ENCODE assay signal across 28 cellular contexts in the genomic region with DNA sequence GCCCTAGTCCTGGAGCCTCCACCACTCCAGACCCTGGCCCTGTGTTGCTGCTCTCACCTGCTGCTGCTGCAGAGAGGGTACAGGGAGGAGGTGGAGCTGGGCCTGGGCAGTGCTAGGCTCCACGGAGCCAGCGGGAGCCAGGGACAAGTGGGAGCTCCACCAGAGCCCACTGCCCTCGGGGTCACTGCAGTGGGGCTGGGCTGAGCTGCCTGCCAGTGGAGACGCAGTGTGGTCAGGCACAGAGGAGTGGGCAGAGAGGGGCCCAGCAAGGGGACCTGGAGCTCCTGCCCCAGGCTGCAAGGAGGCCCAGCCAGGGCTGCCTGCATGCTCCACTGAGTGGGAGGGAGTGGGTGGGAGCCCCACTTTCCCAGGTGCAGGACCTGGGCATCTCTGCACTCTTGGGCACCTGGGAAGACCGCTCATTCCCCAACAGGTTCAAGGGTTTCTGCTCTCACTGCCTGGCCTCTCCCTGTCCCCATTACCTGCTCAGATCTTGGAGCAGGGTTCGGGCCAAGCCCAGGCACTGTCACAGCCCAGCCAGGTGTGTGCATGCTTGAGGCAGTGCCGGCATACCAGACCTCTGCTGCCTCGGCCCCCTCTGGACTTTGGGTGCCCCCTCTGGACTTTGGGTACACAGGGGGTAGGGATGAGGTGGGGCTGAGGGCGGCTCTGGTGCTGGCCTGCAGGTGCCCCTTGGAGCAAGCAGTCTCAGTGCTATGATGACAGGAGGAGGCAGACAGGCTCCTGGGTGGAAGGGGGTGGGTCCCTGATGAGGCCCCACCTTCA.
DNase-seq lines count a peak whose midpoint lies in the region; ATAC-seq, FAIRE-seq and TF ChIP-seq lines count a peak whose summit lies in the region.
"Had no signal": no experiment of that assay in that cellular context is flagged by ENCODE, and none has a peak within 500 bp of the region (broad histone marks: within the 10 kb centered on the region; RNA-seq: fewer than 3 reads in every experiment).

No MANE protein-coding gene starts in this region.

- POLR2A ChIA-PET in H1 (lab: Charles Lee; ENCODE audit: partially characterized antibody) = no interaction called here
- POLR2A ChIA-PET in activated CD4-positive, alpha-beta memory T cell treated with anti-CD3 and anti-CD28 coated beads for 36 hours (lab: Charles Lee) = no interaction called here

- H4K20me1 ChIP-seq in H9 (ENCODE audit: control insufficient read depth, insufficient read depth, insufficient read length) = no peaks in the 10 kb centered on the region
- no peaks in the 10 kb centered on the region for H4K20me1 ChIP-seq in H1 (replicated peaks in 1 of 2; ENCODE audit: control insufficient read depth in 1 of 2, insufficient read depth in 2 of 2, low read length in 2 of 2)
- H4K20me1 ChIP-seq: BLaER1 had no signal

- H3K23ac ChIP-seq in H9 (ENCODE audit: insufficient read length, low read depth, low read length) (no peak overlapping the region), H1 (ENCODE audit: insufficient read length) (no peak overlapping the region)

- H3K4me3 ChIP-seq in H7 (ENCODE audit: insufficient read depth, low read depth, low read length) = no peak overlapping the region
- no peak overlapping the region for H3K4me3 ChIP-seq in H1 (ENCODE audit: extremely low read depth in 1 of 4, insufficient read depth in 2 of 4, low read depth in 3 of 4, low read length in 4 of 4)
- H3K4me3 ChIP-seq in upper lobe of left lung = no peak overlapping the region
- H3K4me3 ChIP-seq: BLaER1, GM12878 had no signal

- H3K27ac Mint-ChIP-seq in H9 = no peak overlapping the region
- no peak overlapping the region for H3K27ac Mint-ChIP-seq in activated CD4-positive, alpha-beta memory T cell treated with anti-CD3 and anti-CD28 coated beads for 36 hours
- no peak overlapping the region for H3K27ac Mint-ChIP-seq in activated CD4-positive, alpha-beta T cell treated with anti-CD3 and anti-CD28 coated beads, Interleukin-2, amount 10 ng/mL, durations not matched to agents 24 days and 14 days
- H3K27ac Mint-ChIP-seq: CD14-positive monocyte; CD4-positive, alpha-beta memory T cell; CD4-positive, CD25-positive, alpha-beta regulatory T cell had no signal

- no peaks in the 10 kb centered on the region for H3K4me1 ChIP-seq in H9 (ENCODE audit: insufficient read depth, low read length)
- no peaks in the 10 kb centered on the region; a peak in 1 of 7 replicates for H3K4me1 ChIP-seq in H1 (replicated peaks in 1 of 4; ENCODE audit: control insufficient read depth in 3 of 4, insufficient read depth in 4 of 4, low read length in 3 of 4)
- no peaks in the 10 kb centered on the region for H3K4me1 ChIP-seq in upper lobe of left lung
- H3K4me1 ChIP-seq: BE2C, BLaER1 had no signal

- no peak for TF ChIP-seq RAD21 in H1 (IDR thresholded peaks at IDR 0.05 in 1 of 2, conservative IDR thresholded peaks at IDR 0.05 in 1 of 2; ENCODE audit: low read depth in 2 of 2, low read length in 2 of 2)

- TF ChIP-seq EP300 in H1 (IDR thresholded peaks at IDR 0.05; ENCODE audit: borderline replicate concordance in 1 of 2, low read depth in 2 of 2, low read length in 2 of 2) = no peak
- no peak for TF ChIP-seq EP300 in upper lobe of left lung (IDR thresholded peaks at IDR 0.05)

- no peak for FAIRE-seq in H1 (lab: Jason Lieb, UNC)
- FAIRE-seq: A204.1, GM12878, GM12892, GM18507 had no signal

- no peak overlapping the region for H3K27ac ChIP-seq in H9 (ENCODE audit: insufficient read length, low read depth, low read length)
- H3K27ac ChIP-seq in H1 (ENCODE audit: low read depth, low read length) = no peak overlapping the region
- H3K27ac ChIP-seq in upper lobe of left lung = no peak overlapping the region
- H3K27ac ChIP-seq: BLaER1 had no signal

- H3K9me3 ChIP-seq in H9 (ENCODE audit: control insufficient read depth, low read depth, low read length) (no peaks in the 10 kb centered on the region), H1 (ENCODE audit: insufficient read depth in 2 of 2, low read depth in 1 of 2, low read length in 1 of 2) (no peaks in the 10 kb centered on the region; a peak in 1 of 4 replicates), upper lobe of left lung (no peaks in the 10 kb centered on the region)
- H3K9me3 ChIP-seq: BE2C, BLaER1 had no signal

- intact Hi-C loops in activated CD4-positive, alpha-beta memory T cell treated with anti-CD3 and anti-CD28 coated beads for 36 hours (cut with micrococcal nuclease) = no loop called here
- intact Hi-C loops in activated CD4-positive, alpha-beta T cell treated with anti-CD3 and anti-CD28 coated beads, Interleukin-2, amount 10 ng/mL, durations not matched to agents 24 days and 14 days (cut with micrococcal nuclease) = no loop called here

- H2BK20ac ChIP-seq in H9 (ENCODE audit: low read depth, low read length, poor library complexity, severe bottlenecking) (no peak overlapping the region), H1 (ENCODE audit: low read length) (no peak overlapping the region)

- no peak overlapping the region for H2BK15ac ChIP-seq in H9 (ENCODE audit: low read depth, low read length)
- no peak overlapping the region for H2BK15ac ChIP-seq in H1 (ENCODE audit: low read length)

- CTCF ChIA-PET in H1 (lab: Charles Lee; ENCODE audit: partially characterized antibody) = interaction anchor here (0.7 to 3.8 kb wide), 6 partner anchors 11 to 367 kb away, joined by 3 to 18 read pairs (median 3); no protein-coding TSS in a partner anchor
- CTCF ChIA-PET in activated CD4-positive, alpha-beta memory T cell treated with anti-CD3 and anti-CD28 coated beads for 36 hours (lab: Charles Lee) = interaction anchor here (2.8 kb wide), 1 partner anchor 11 kb away, joined by 13 read pairs; no protein-coding TSS in a partner anchor

- DNase-seq in H7 (peak; percentile 6), H9 (no peak), H1 (ENCODE audit: low read depth in 1 of 2, low spot score in 2 of 2) (no peak), upper lobe of left lung (peak in 1 of 2 donors; percentile 50), RPMI8226 (no peak)
- no peak for DNase-seq in activated CD4-positive, alpha-beta memory T cell treated with anti-CD3 and anti-CD28 coated beads for 36 hours
- no peak for DNase-seq in activated CD4-positive, alpha-beta T cell treated with anti-CD3 and anti-CD28 coated beads, Interleukin-2, amount 10 ng/mL, durations not matched to agents 24 days and 14 days
- DNase-seq: 8988T; ACHN; BE2C; C1 segment of cervical spinal cord; CD4-positive, alpha-beta memory T cell; CD4-positive, CD25-positive, alpha-beta regulatory T cell; CD8-positive, alpha-beta memory T cell; COR-L47; DMS 273 treated with DMSO at 0.1 percent for 48 hours; DMS153; DMS53; DMS79; DND-41; GDM1 had no signal

- no peak overlapping the region for H3K56ac ChIP-seq in H9 (ENCODE audit: insufficient read length, low read depth, low read length)
- no peak overlapping the region for H3K56ac ChIP-seq in H1 (replicated peaks; ENCODE audit: insufficient read length, low read depth, low read length)

- H3K4ac ChIP-seq in H9 (ENCODE audit: low read depth, low read length) = no peak overlapping the region
- H3K4ac ChIP-seq in H1 (replicated peaks; ENCODE audit: insufficient read length, low read depth, low read length) = no peak overlapping the region

- H2AFZ ChIP-seq in H9 (ENCODE audit: low read length) (no peak overlapping the region), H1 (ENCODE audit: low read length) (no peak overlapping the region)

- no peaks in the 10 kb centered on the region for H3K79me2 ChIP-seq in H9 (ENCODE audit: insufficient read depth, low read length)
- H3K79me2 ChIP-seq in H1 (ENCODE audit: control insufficient read depth in 1 of 2, insufficient read depth in 2 of 2, low read length in 2 of 2) = no peaks in the 10 kb centered on the region

- peaks cover 2 to 6% of the 10 kb centered on the region in 2 experiments; a peak in 1 of 5 replicates for H3K9me3 Mint-ChIP-seq in H9
- peaks cover 6% of the 10 kb centered on the region for H3K9me3 Mint-ChIP-seq in activated CD4-positive, alpha-beta memory T cell treated with anti-CD3 and anti-CD28 coated beads for 36 hours
- H3K9me3 Mint-ChIP-seq in activated CD4-positive, alpha-beta T cell treated with anti-CD3 and anti-CD28 coated beads, Interleukin-2, amount 10 ng/mL, durations not matched to agents 24 days and 14 days = peaks cover 4% of the 10 kb centered on the region

- no peak overlapping the region for H4K5ac ChIP-seq in H9 (ENCODE audit: insufficient read length, low read depth, low read length)
- H4K5ac ChIP-seq in H1 (ENCODE audit: insufficient read length, low read depth, low read length) = no peak overlapping the region

- H4K8ac ChIP-seq in H9 (replicated peaks; ENCODE audit: insufficient read length, low read depth, low read length) (no peak overlapping the region), H1 (ENCODE audit: extremely low read depth, insufficient read depth, low read length) (peak overlapping the region; percentile 68)

- H3T11ph ChIP-seq in H9 (ENCODE audit: low read length) = no peak overlapping the region

- H3K36me3 ChIP-seq in H7 (replicated peaks; ENCODE audit: control insufficient read depth, insufficient read depth, low read length) (no peaks in the 10 kb centered on the region), H1 (ENCODE audit: control insufficient read depth in 2 of 4, insufficient read depth in 4 of 4, low read length in 3 of 4) (peaks cover 0 to 2% (median 0%) of the 10 kb centered on the region in 4 experiments; a peak in 1 of 8 replicates), upper lobe of left lung (no peaks in the 10 kb centered on the region)
- H3K36me3 ChIP-seq: BE2C, BLaER1 had no signal

- H3K18ac ChIP-seq in H9 (ENCODE audit: insufficient read length, low read depth, low read length) = no peak overlapping the region
- H3K18ac ChIP-seq in H1 (ENCODE audit: extremely low read depth, low read length) = no peak overlapping the region

- peak overlapping the region; percentile 4; the same call in 1 of the 2 replicates for H3K14ac ChIP-seq in H9 (ENCODE audit: insufficient read depth, low read length)
- H3K14ac ChIP-seq in H1 (ENCODE audit: insufficient read length) = no peak overlapping the region

- H2BK5ac ChIP-seq in H9 (ENCODE audit: insufficient read length, low read length) = no peak overlapping the region
- H2BK5ac ChIP-seq in H1 (ENCODE audit: low read depth, low read length) = no peak overlapping the region

- no peak overlapping the region for H3K4me3 Mint-ChIP-seq in H9
- H3K4me3 Mint-ChIP-seq in activated CD4-positive, alpha-beta memory T cell treated with anti-CD3 and anti-CD28 coated beads for 36 hours = no peak overlapping the region
- no peak overlapping the region for H3K4me3 Mint-ChIP-seq in activated CD4-positive, alpha-beta T cell treated with anti-CD3 and anti-CD28 coated beads, Interleukin-2, amount 10 ng/mL, durations not matched to agents 24 days and 14 days
- H3K4me3 Mint-ChIP-seq: CD14-positive monocyte; CD4-positive, alpha-beta memory T cell; CD4-positive, CD25-positive, alpha-beta regulatory T cell; CD8-positive, alpha-beta memory T cell had no signal

- TF ChIP-seq POLR2A in H1 (IDR thresholded peaks at IDR 0.05; ENCODE audit: control extremely low read depth in 1 of 2, low read depth in 2 of 2, low read length in 2 of 2) (no peak), upper lobe of left lung (IDR thresholded peaks at IDR 0.05) (no peak)

- H3K4me2 ChIP-seq in H9 (ENCODE audit: insufficient read depth, insufficient read length, low read length) (no peak overlapping the region), H1 (ENCODE audit: insufficient read depth in 1 of 2, low read depth in 2 of 2, low read length in 2 of 2) (no peak overlapping the region)
- H3K4me2 ChIP-seq: BLaER1 had no signal

- ATAC-seq in upper lobe of left lung (ENCODE audit: low FRiP score in 2 of 2) (peak; percentile 14 to 62), HG03469 (IDR thresholded peaks at IDR 0.05; ENCODE audit: unreplicated experiment) (no peak)
- ATAC-seq: GM12878 had no signal

- no peak overlapping the region for H2AK5ac ChIP-seq in H9 (ENCODE audit: insufficient read length, low read length)
- H2AK5ac ChIP-seq in H1 (ENCODE audit: low read depth, low read length) = peak overlapping the region; percentile 86; the same call in 1 of the 2 replicates

- TF ChIP-seq CTCF in H9 (conservative IDR thresholded peaks at IDR 0.05) = no peak
- no peak for TF ChIP-seq CTCF in H1 (IDR thresholded peaks at IDR 0.05; ENCODE audit: control extremely low read depth in 1 of 3, insufficient read depth in 1 of 3, low read depth in 1 of 3, low read length in 3 of 3)
- no peak for TF ChIP-seq CTCF in upper lobe of left lung (IDR thresholded peaks at IDR 0.05)

- H3K79me1 ChIP-seq in H9 (ENCODE audit: insufficient read depth, low read depth, low read length, poor library complexity, severe bottlenecking) = no peaks in the 10 kb centered on the region
- H3K79me1 ChIP-seq in H1 (ENCODE audit: low read depth, low read length) = no peaks in the 10 kb centered on the region; the same call in 1 of the 2 replicates

- H3K23me2 ChIP-seq in H9 (ENCODE audit: insufficient read length, low read depth, low read length, poor library complexity, severe bottlenecking) = no peaks in the 10 kb centered on the region
- H3K23me2 ChIP-seq in H1 (ENCODE audit: low read depth, low read length) = no peaks in the 10 kb centered on the region

- no peak overlapping the region for H2BK12ac ChIP-seq in H9 (ENCODE audit: insufficient read length, low read depth, low read length)
- 0 out of 2 replicates have a peak overlapping the region, but pooled peaks have one; percentile 17 for H2BK12ac ChIP-seq in H1 (ENCODE audit: low read depth, low read length)

- H4K91ac ChIP-seq in H9 (ENCODE audit: insufficient read length, low read depth, low read length) = no peak overlapping the region
- no peak overlapping the region for H4K91ac ChIP-seq in H1 (replicated peaks; ENCODE audit: insufficient read length, low read length)

- WGBS in H9 (ENCODE audit: extremely low coverage, insufficient read length, low lambda C conversion rate) = no CpG with 5 or more reads among the region's 9 CpGs
- WGBS in H1 (ENCODE audit: extremely low coverage in 1 of 2, insufficient coverage in 1 of 2, insufficient read length in 1 of 2, insufficient replicate concordance in 2 of 2, low coverage in 1 of 2, low lambda C conversion rate in 2 of 2, missing lambda C conversion rate in 1 of 2), 2 experiments = 87% methylated on average over 9 of the region's 9 CpGs; no CpG with 5 or more reads in 1 of the 2 experiments
- 92% methylated on average over 2 to 5 of the region's 9 CpGs for WGBS in upper lobe of left lung, 2 donors

- H3K9ac ChIP-seq in H9 (ENCODE audit: extremely low read depth, insufficient read length, low read length) (no peak overlapping the region), H1 (replicated peaks in 1 of 4; ENCODE audit: extremely low read depth in 1 of 4, low read depth in 3 of 4, low read length in 3 of 4) (no peak overlapping the region)
- H3K9ac ChIP-seq: BLaER1 had no signal

- H2BK120ac ChIP-seq in H9 (ENCODE audit: low read depth, low read length, poor library complexity, severe bottlenecking) (no peak overlapping the region), H1 (replicated peaks; ENCODE audit: low read depth, low read length) (no peak overlapping the region)

- H3K27me3 Mint-ChIP-seq in H9 (ENCODE audit: low read depth) = no peaks in the 10 kb centered on the region
- H3K27me3 Mint-ChIP-seq in activated CD4-positive, alpha-beta memory T cell treated with anti-CD3 and anti-CD28 coated beads for 36 hours = peaks cover 2% of the 10 kb centered on the region
- peaks cover 6% of the 10 kb centered on the region for H3K27me3 Mint-ChIP-seq in activated CD4-positive, alpha-beta T cell treated with anti-CD3 and anti-CD28 coated beads, Interleukin-2, amount 10 ng/mL, durations not matched to agents 24 days and 14 days

- H3K36me3 Mint-ChIP-seq in H9 (ENCODE audit: insufficient read depth in 1 of 3, low read depth in 3 of 3) = peaks cover 6 to 8% (median 6%) of the 10 kb centered on the region in 3 experiments; a peak in 4 of 7 replicates
- H3K36me3 Mint-ChIP-seq in activated CD4-positive, alpha-beta memory T cell treated with anti-CD3 and anti-CD28 coated beads for 36 hours = no peaks in the 10 kb centered on the region
- no peaks in the 10 kb centered on the region for H3K36me3 Mint-ChIP-seq in activated CD4-positive, alpha-beta T cell treated with anti-CD3 and anti-CD28 coated beads, Interleukin-2, amount 10 ng/mL, durations not matched to agents 24 days and 14 days (ENCODE audit: low read depth)
- H3K36me3 Mint-ChIP-seq: CD14-positive monocyte; CD4-positive, CD25-positive, alpha-beta regulatory T cell had no signal

- H3K4me1 Mint-ChIP-seq in H9 = peaks cover 21 to 24% of the 10 kb centered on the region in 2 experiments
- no peaks in the 10 kb centered on the region for H3K4me1 Mint-ChIP-seq in activated CD4-positive, alpha-beta memory T cell treated with anti-CD3 and anti-CD28 coated beads for 36 hours (ENCODE audit: low read depth)
- no peaks in the 10 kb centered on the region for H3K4me1 Mint-ChIP-seq in activated CD4-positive, alpha-beta T cell treated with anti-CD3 and anti-CD28 coated beads, Interleukin-2, amount 10 ng/mL, durations not matched to agents 24 days and 14 days
- H3K4me1 Mint-ChIP-seq: CD14-positive monocyte; CD4-positive, alpha-beta memory T cell had no signal

- H3K27me3 ChIP-seq in H7 (ENCODE audit: control insufficient read depth, insufficient read depth, low read length) (no peaks in the 10 kb centered on the region), H9 (ENCODE audit: insufficient read depth, low read length) (no peaks in the 10 kb centered on the region), H1 (replicated peaks in 1 of 4; ENCODE audit: control insufficient read depth in 3 of 4, extremely low read depth in 1 of 4, insufficient read depth in 3 of 4, low read length in 3 of 4) (no peaks in the 10 kb centered on the region), upper lobe of left lung (no peaks in the 10 kb centered on the region)
- H3K27me3 ChIP-seq: BE2C, BLaER1 had no signal
